26 cellular contexts compared by ENCODE assay signal in the genomic region with DNA sequence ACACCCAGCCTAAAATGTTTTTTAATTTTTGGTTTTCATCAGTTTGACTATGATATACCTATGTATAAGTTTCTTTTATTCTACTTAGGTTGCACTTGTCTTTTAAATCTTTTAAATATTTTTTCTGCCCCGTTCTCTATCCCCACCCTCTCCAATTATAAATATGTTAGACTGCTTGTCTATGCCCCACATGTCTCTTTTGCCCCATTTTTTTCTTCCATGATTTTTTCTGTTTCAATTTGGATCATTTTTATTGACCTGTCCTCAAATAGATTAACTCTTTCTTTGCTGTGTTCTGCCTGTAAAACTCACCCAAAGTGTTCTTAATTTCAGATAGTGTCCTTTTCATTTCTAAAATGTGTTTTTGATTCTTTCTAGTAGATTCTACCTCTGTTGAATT.
"Had no signal": no experiment of that assay in that cellular context is flagged by ENCODE, and none has a peak within 500 bp of the region (broad histone marks: within the 10 kb centered on the region; RNA-seq: fewer than 3 reads in every experiment).

No MANE protein-coding gene starts in this region.

- H3K36me3 ChIP-seq: stomach, suprapubic skin, thoracic aorta, thyroid gland, tibial artery, tibial nerve, transverse colon, upper lobe of left lung, upper lobe of right lung, uterus, vagina had no signal

- DNase-seq: stimulated activated CD4-positive, alpha-beta T cell treated with anti-CD3 and anti-CD28 coated beads, Interleukin-2, amount 100 ng/mL, for 48 hours; stimulated activated CD4-positive, alpha-beta T cell treated with anti-CD3 and anti-CD28 coated beads, Interleukin-4, amount 100 ng/mL, for 1 hour; stimulated activated CD4-positive, alpha-beta T cell treated with anti-CD3 and anti-CD28 coated beads, Interleukin-4, amount 100 ng/mL, for 24 hours; stimulated activated CD4-positive, alpha-beta T cell treated with anti-CD3 and anti-CD28 coated beads, Interleukin-4, amount 100 ng/mL, for 4 hours; stimulated activated CD8-positive, alpha-beta memory T cell treated with anti-CD3 and anti-CD28 coated beads, Interleukin-4, amount 100 ng/mL, for 48 hours; stimulated activated naive B cell treated with anti-CD40 and anti-IgM and Interleukin-4, amounts not matched to agents 10 μg/mL and 1 μg/mL and 100 μg/mL, for 72 hours; stimulated activated naive CD4-positive, alpha-beta T cell; stimulated activated naive CD4-positive, alpha-beta T cell treated with Interleukin-2 at 50 U/mL for 16 hours; stimulated activated naive CD8-positive, alpha-beta T cell treated with anti-CD3 and anti-CD28 coated beads, Interleukin-15, Interleukin-2, amounts not matched to agents 100 U/mL and 50 U/mL, for 24 hours; stomach; substantia nigra; testis; thyroid gland; tibial artery; transverse colon; upper lobe of left lung; upper lobe of right lung; uterus had no signal

- H3K27ac Mint-ChIP-seq: stimulated activated effector memory CD8-positive, alpha-beta T cell treated with anti-CD3 and anti-CD28 coated beads, Interleukin-12 subunit alpha, Interleukin-12 subunit beta, amount 100 ng/mL, for 72 hours; stimulated activated memory B cell treated with anti-CD40 and anti-IgM and Interleukin-4, amounts not matched to agents 10 μg/mL and 1 μg/mL and 100 μg/mL, for 72 hours; stimulated activated naive B cell treated with anti-CD40 and anti-IgM and Interleukin-4, amounts not matched to agents 10 μg/mL and 1 μg/mL and 100 μg/mL, for 72 hours; stimulated activated naive CD8-positive, alpha-beta T cell treated with anti-CD3 and anti-CD28 coated beads, Interleukin-15, Interleukin-2, amounts not matched to agents 100 ng/mL and 50 ng/mL, for 24 hours; type B pancreatic cell had no signal

- H3K27me3 ChIP-seq: stomach, suprapubic skin, testis, thyroid gland, tibial artery, tibial nerve, transverse colon, upper lobe of left lung, upper lobe of right lung, uterus, vagina had no signal

- H3K27ac ChIP-seq: stomach, suprapubic skin, testis, thoracic aorta, thyroid gland, tibial artery, tibial nerve, transverse colon, upper lobe of left lung, upper lobe of right lung, uterus, vagina had no signal

- H3K9me3 Mint-ChIP-seq: stimulated activated effector memory CD8-positive, alpha-beta T cell treated with anti-CD3 and anti-CD28 coated beads, Interleukin-12 subunit alpha, Interleukin-12 subunit beta, amount 100 ng/mL, for 72 hours; stimulated activated memory B cell treated with anti-CD40 and anti-IgM and Interleukin-4, amounts not matched to agents 10 μg/mL and 1 μg/mL and 100 μg/mL, for 72 hours; stimulated activated naive CD8-positive, alpha-beta T cell treated with anti-CD3 and anti-CD28 coated beads, Interleukin-15, Interleukin-2, amounts not matched to agents 100 ng/mL and 50 ng/mL, for 24 hours had no signal

- H3K4me3 Mint-ChIP-seq: stimulated activated effector memory CD8-positive, alpha-beta T cell treated with anti-CD3 and anti-CD28 coated beads, Interleukin-12 subunit alpha, Interleukin-12 subunit beta, amount 100 ng/mL, for 72 hours; stimulated activated memory B cell treated with anti-CD40 and anti-IgM and Interleukin-4, amounts not matched to agents 10 μg/mL and 1 μg/mL and 100 μg/mL, for 72 hours; stimulated activated naive B cell treated with anti-CD40 and anti-IgM and Interleukin-4, amounts not matched to agents 10 μg/mL and 1 μg/mL and 100 μg/mL, for 72 hours; stimulated activated naive CD8-positive, alpha-beta T cell treated with anti-CD3 and anti-CD28 coated beads, Interleukin-15, Interleukin-2, amounts not matched to agents 100 ng/mL and 50 ng/mL, for 24 hours; type B pancreatic cell had no signal

- H3K4me1 ChIP-seq: suprapubic skin, testis, uterus had no signal

- H3K4me3 ChIP-seq: stomach, suprapubic skin, testis, thoracic aorta, thyroid gland, tibial artery, tibial nerve, transverse colon, upper lobe of left lung, upper lobe of right lung, uterus, vagina had no signal

- H3K36me3 Mint-ChIP-seq: stimulated activated effector memory CD8-positive, alpha-beta T cell treated with anti-CD3 and anti-CD28 coated beads, Interleukin-12 subunit alpha, Interleukin-12 subunit beta, amount 100 ng/mL, for 72 hours; stimulated activated memory B cell treated with anti-CD40 and anti-IgM and Interleukin-4, amounts not matched to agents 10 μg/mL and 1 μg/mL and 100 μg/mL, for 72 hours; stimulated activated naive B cell treated with anti-CD40 and anti-IgM and Interleukin-4, amounts not matched to agents 10 μg/mL and 1 μg/mL and 100 μg/mL, for 72 hours; type B pancreatic cell had no signal

- ATAC-seq: stimulated activated effector memory CD8-positive, alpha-beta T cell treated with anti-CD3 and anti-CD28 coated beads, Interleukin-12 subunit alpha, Interleukin-12 subunit beta, amount 100 ng/mL, for 72 hours; stimulated activated memory B cell treated with anti-CD40 and anti-IgM and Interleukin-4, amounts not matched to agents 10 μg/mL and 1 μg/mL and 100 μg/mL, for 72 hours; stimulated activated naive B cell treated with anti-CD40 and anti-IgM and Interleukin-4, amounts not matched to agents 10 μg/mL and 1 μg/mL and 100 μg/mL, for 72 hours; stimulated activated naive CD8-positive, alpha-beta T cell treated with anti-CD3 and anti-CD28 coated beads, Interleukin-15, Interleukin-2, amounts not matched to agents 100 U/mL and 50 U/mL, for 24 hours; upper lobe of right lung had no signal

- H3K9me3 ChIP-seq: stomach, suprapubic skin, testis, thoracic aorta, thyroid gland, tibial artery, tibial nerve, transverse colon, upper lobe of left lung, upper lobe of right lung, uterus, vagina had no signal
